ENCODE assay signal across 1 cellular context in genomic region chr1:81838600-81839218, GRCh38.
TF ChIP-seq lines count a peak whose summit lies in the region.

No MANE protein-coding gene starts in this region.

TF ChIP-seq in HEK293, 187 proteins besides CTCF, POLR2A, EP300 and RAD21 (continued from another document):
- TF ChIP-seq PRDM2 (tag by site-specific recombination; IDR thresholded peaks at IDR 0.05; ENCODE audit: borderline replicate concordance), result no peak
- TF ChIP-seq KLF16 (tag by site-specific recombination; IDR thresholded peaks at IDR 0.05), result no peak
- TF ChIP-seq ZBTB21 (tag by site-specific recombination; IDR thresholded peaks at IDR 0.05), result 0 out of 2 replicates have a peak, but pooled peaks have one; percentile 23
- no peak for TF ChIP-seq ZNF394 (tag by site-specific recombination; IDR thresholded peaks at IDR 0.05; ENCODE audit: borderline replicate concordance)
- TF ChIP-seq PRDM1 (tag by site-specific recombination; IDR thresholded peaks at IDR 0.05), result 0 out of 2 replicates have a peak, but pooled peaks have one; percentile 14
